In the genomic region with DNA sequence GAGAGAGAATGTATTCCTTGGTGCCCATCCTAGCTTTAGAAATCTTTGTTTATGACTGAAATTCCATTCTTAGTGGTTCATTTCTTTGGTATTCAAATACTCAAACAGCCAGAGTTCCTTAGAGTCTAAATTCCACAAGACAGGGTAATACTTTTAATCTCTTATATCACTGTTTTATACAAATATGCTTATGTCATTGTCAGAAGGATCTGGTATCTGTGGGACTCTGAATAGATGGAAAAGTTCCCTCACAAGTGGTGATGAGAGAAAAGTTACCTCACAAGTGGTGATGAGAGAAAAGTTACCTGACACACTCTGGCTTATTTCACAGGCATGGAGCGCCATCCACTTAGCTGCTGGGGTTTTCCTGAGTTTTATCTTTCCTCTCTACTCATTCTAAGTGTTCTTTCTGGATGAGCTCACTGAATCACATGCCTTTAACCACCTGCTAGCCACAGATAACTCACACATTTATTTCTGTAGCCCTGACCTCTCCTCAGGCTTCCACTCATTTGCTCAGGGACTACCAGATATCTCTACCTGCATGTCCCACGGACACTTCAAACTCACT, we compare ENCODE assay signal across 15 cellular contexts.
DNase-seq lines count a peak whose midpoint lies in the region; ATAC-seq and TF ChIP-seq lines count a peak whose summit lies in the region.
"Had no signal": no experiment of that assay in that cellular context is flagged by ENCODE, and none has a peak within 500 bp of the region (broad histone marks: within the 10 kb centered on the region; RNA-seq: fewer than 3 reads in every experiment).

No MANE protein-coding gene starts in this region.

- peak; percentile 43 for ATAC-seq in GM18868 (IDR thresholded peaks at IDR 0.05; ENCODE audit: unreplicated experiment)
- ATAC-seq in naive thymus-derived CD4-positive, alpha-beta T cell, result no peak
- ATAC-seq in HG03025 (IDR thresholded peaks at IDR 0.05; ENCODE audit: low FRiP score, unreplicated experiment), result no peak
- ATAC-seq: left lobe of liver had no signal

- no peaks in the 10 kb centered on the region for H3K4me1 ChIP-seq in naive thymus-derived CD4-positive, alpha-beta T cell (ENCODE audit: control insufficient read depth in 2 of 2, insufficient read depth in 2 of 2, low read length in 2 of 2)
- H3K4me1 ChIP-seq in suprapubic skin, result peaks cover 16% of the 10 kb centered on the region

- no peaks in the 10 kb centered on the region for H3K27me3 Mint-ChIP-seq in naive thymus-derived CD4-positive, alpha-beta T cell
- H3K27me3 Mint-ChIP-seq: activated naive CD8-positive, alpha-beta T cell treated with anti-CD3 and anti-CD28 coated beads, Interleukin-2, amount 10 ng/mL, durations not matched to agents 7 days and 5 days; progenitor cell of endocrine pancreas; type B pancreatic cell had no signal

- no peak overlapping the region for H3K4me3 Mint-ChIP-seq in naive thymus-derived CD4-positive, alpha-beta T cell
- H3K4me3 Mint-ChIP-seq: activated naive CD8-positive, alpha-beta T cell treated with anti-CD3 and anti-CD28 coated beads, Interleukin-2, amount 10 ng/mL, durations not matched to agents 7 days and 5 days; endodermal cell; type B pancreatic cell had no signal

- peaks cover 0 to 18% (median 6%) of the 10 kb centered on the region in 11 donors for H3K9me3 Mint-ChIP-seq in naive thymus-derived CD4-positive, alpha-beta T cell
- H3K9me3 Mint-ChIP-seq: endodermal cell had no signal

- no peak for TF ChIP-seq CTCF in suprapubic skin (IDR thresholded peaks at IDR 0.05)

- POLR2A ChIA-PET in naive thymus-derived CD4-positive, alpha-beta T cell (lab: Charles Lee), result no interaction called here

- no peaks in the 10 kb centered on the region for H3K9me3 ChIP-seq in naive thymus-derived CD4-positive, alpha-beta T cell (ENCODE audit: control insufficient read depth in 2 of 3, low read length in 3 of 3)
- no peaks in the 10 kb centered on the region for H3K9me3 ChIP-seq in suprapubic skin

- no peak overlapping the region for H3K27ac ChIP-seq in naive thymus-derived CD4-positive, alpha-beta T cell (ENCODE audit: low read depth, low read length)
- no peak overlapping the region for H3K27ac ChIP-seq in suprapubic skin

- DNase-seq in RPMI7951 (ENCODE audit: low read depth), result peak; percentile 46
- peak; percentile 92 for DNase-seq in fibroblast of peridontal ligament (ENCODE audit: extremely low read depth)
- DNase-seq in skeletal muscle cell (ENCODE audit: low read depth), result peak; percentile 45
- no peak for DNase-seq in naive thymus-derived CD4-positive, alpha-beta T cell
- no peak for DNase-seq in NCI-H526 treated with DMSO at 0.1 percent for 48 hours (lab: John Stamatoyannopoulos, UW)
- no peak for DNase-seq in suprapubic skin (ENCODE audit: low spot score in 2 of 2)
- DNase-seq: activated CD4-positive, alpha-beta T cell treated with anti-CD3 and anti-CD28 coated beads, Interleukin-2, amount 50 U/mL, for 4 hours; activated naive CD8-positive, alpha-beta T cell treated with anti-CD3 and anti-CD28 coated beads, Interleukin-2, amount 10 ng/mL, durations not matched to agents 7 days and 5 days; endodermal cell; NCI-H524 treated with DMSO at 0.1 percent for 48 hours had no signal

- WGBS in suprapubic skin, result 95% methylated on average over 2 of the region's 2 CpGs

- intact Hi-C loops in naive thymus-derived CD4-positive, alpha-beta T cell (cut with micrococcal nuclease), result no loop called here

- no peak for TF ChIP-seq EP300 in suprapubic skin (IDR thresholded peaks at IDR 0.05)

- no peaks in the 10 kb centered on the region for H3K4me1 Mint-ChIP-seq in naive thymus-derived CD4-positive, alpha-beta T cell
- H3K4me1 Mint-ChIP-seq: activated naive CD8-positive, alpha-beta T cell treated with anti-CD3 and anti-CD28 coated beads, Interleukin-2, amount 10 ng/mL, durations not matched to agents 7 days and 5 days; endodermal cell had no signal

- no peak overlapping the region for H3K27ac Mint-ChIP-seq in naive thymus-derived CD4-positive, alpha-beta T cell
- H3K27ac Mint-ChIP-seq: activated naive CD8-positive, alpha-beta T cell treated with anti-CD3 and anti-CD28 coated beads, Interleukin-2, amount 10 ng/mL, durations not matched to agents 7 days and 5 days; endodermal cell; progenitor cell of endocrine pancreas; type B pancreatic cell had no signal

- H3K4me3 ChIP-seq in skeletal muscle cell (ENCODE audit: low read depth, low read length) (no peak overlapping the region), suprapubic skin (no peak overlapping the region)
- no peak overlapping the region for H3K4me3 ChIP-seq in naive thymus-derived CD4-positive, alpha-beta T cell (ENCODE audit: low read length)

- H3K36me3 Mint-ChIP-seq in naive thymus-derived CD4-positive, alpha-beta T cell, result no peaks in the 10 kb centered on the region
- H3K36me3 Mint-ChIP-seq: activated naive CD8-positive, alpha-beta T cell treated with anti-CD3 and anti-CD28 coated beads, Interleukin-2, amount 10 ng/mL, durations not matched to agents 7 days and 5 days; type B pancreatic cell had no signal

- no peaks in the 10 kb centered on the region for H3K27me3 ChIP-seq in naive thymus-derived CD4-positive, alpha-beta T cell (ENCODE audit: control insufficient read depth in 2 of 2, insufficient read depth in 2 of 2, low read length in 2 of 2)
- no peaks in the 10 kb centered on the region for H3K27me3 ChIP-seq in suprapubic skin

- CTCF ChIA-PET in naive thymus-derived CD4-positive, alpha-beta T cell (lab: Charles Lee), result no interaction called here

- no peak for TF ChIP-seq POLR2A in suprapubic skin (IDR thresholded peaks at IDR 0.05)

- H3K36me3 ChIP-seq in naive thymus-derived CD4-positive, alpha-beta T cell (ENCODE audit: control insufficient read depth in 2 of 3, insufficient read depth in 3 of 3, low read length in 3 of 3), result no peaks in the 10 kb centered on the region
- H3K36me3 ChIP-seq in suprapubic skin, result no peaks in the 10 kb centered on the region

Comparison
In these comparisons a context has a peak if more than half of its experiments do, and no peak if none do; other contexts are left out.
1. DNase-seq: peak in RPMI7951 (single experiment), fibroblast of peridontal ligament (single experiment) and skeletal muscle cell (single experiment); none in naive thymus-derived CD4-positive, alpha-beta T cell (0 of 9), NCI-H526 treated with DMSO at 0.1 percent for 48 hours (single experiment) and suprapubic skin (0 of 2).